Comparison of ENCODE assay signal across 17 cellular contexts in genomic region chr7:77580762-77581350, GRCh38. TPM values are rescaled to one million over a fixed set of nuclear protein-coding genes. Genes with fewer than 3 reads are reported as not detected.
DNase-seq lines count a peak whose midpoint lies in the region; ATAC-seq, FAIRE-seq and TF ChIP-seq lines count a peak whose summit lies in the region.
"Had no signal": no experiment of that assay in that cellular context is flagged by ENCODE, and none has a peak within 500 bp of the region (broad histone marks: within the 10 kb centered on the region; RNA-seq: fewer than 3 reads in every experiment).

No MANE protein-coding gene starts in this region.

- DNase-seq in A549 (ENCODE audit: low read depth in 1 of 2, low spot score in 1 of 2) (no peak), GM03348 (ENCODE audit: low spot score) (peak; percentile 10), NCI-H2196 treated with DMSO at 0.1 percent for 48 hours (lab: John Stamatoyannopoulos, UW; ENCODE audit: unreplicated experiment) (peak; percentile 37), fibroblast of pulmonary artery (ENCODE audit: low read depth) (peak; percentile 18), BE2C (no peak), mesenteric fat pad (ENCODE audit: low spot score) (no peak), NOMO-1 treated with DMSO at 0.1 percent for 48 hours (lab: John Stamatoyannopoulos, UW; ENCODE audit: unreplicated experiment) (no peak)
- DNase-seq: anterior cingulate cortex; left ventricle myocardium superior; naive B cell; NCI-H446 treated with DMSO at 0.1 percent for 48 hours; right lobe of liver; stimulated activated CD4-positive, alpha-beta T cell treated with anti-CD3 and anti-CD28 coated beads, Interleukin-4, amount 100 ng/mL, for 1 hour had no signal

- POLR2A ChIA-PET in A549 (lab: Yijun Ruan, JAX): interaction anchor here (1.1 kb wide), 1 partner anchor 43 kb away, joined by 3 read pairs; the partner anchor contains the start of gene PTPN12

- ATAC-seq in A549 (peak in 1 of 2 experiments; percentile 53; a peak in 2 of 6 replicates), GM19328 (IDR thresholded peaks at IDR 0.05; ENCODE audit: unreplicated experiment) (no peak)
- ATAC-seq: activated T-helper 17 cell treated with anti-CD3 and anti-CD28 coated beads, Interleukin-2, amount 50 U/mL, for 72 hours; left ventricle myocardium superior; Panc1; right lobe of liver had no signal

- peaks cover 8% of the 10 kb centered on the region for H3K36me3 ChIP-seq in BE2C

- TF ChIP-seq POLR2A in A549 (IDR thresholded peaks at IDR 0.05; ENCODE audit: low read length): no peak

- H3K27me3 ChIP-seq in BE2C: no peaks in the 10 kb centered on the region
- H3K27me3 ChIP-seq: right lobe of liver had no signal

- TF ChIP-seq CTCF in A549 (IDR thresholded peaks at IDR 0.05) (no peak), fibroblast of pulmonary artery (IDR thresholded peaks at IDR 0.05; ENCODE audit: low read length, missing control alignments) (no peak), BE2C (IDR thresholded peaks at IDR 0.05; ENCODE audit: low read depth, low read length) (no peak)

- peak overlapping the region; percentile 3; the same call in 1 of the 3 replicates for H3K4me2 ChIP-seq in A549

- no peak overlapping the region for H3K4me3 ChIP-seq in A549
- no peak overlapping the region for H3K4me3 ChIP-seq in fibroblast of pulmonary artery (replicated peaks; ENCODE audit: low read depth, low read length)
- H3K4me3 ChIP-seq in BE2C (ENCODE audit: low read depth, low read length): no peak overlapping the region
- H3K4me3 ChIP-seq: right lobe of liver, thoracic aorta had no signal

- no peaks in the 10 kb centered on the region for H3K9me3 ChIP-seq in A549
- H3K9me3 ChIP-seq in BE2C: no peaks in the 10 kb centered on the region
- H3K9me3 ChIP-seq: right lobe of liver, thoracic aorta had no signal

- no peak overlapping the region for H3K27ac ChIP-seq in A549
- H3K27ac ChIP-seq: right lobe of liver, thoracic aorta had no signal

- 76% methylated on average over 4 of the region's 4 CpGs for WGBS in A549 (ENCODE audit: missing lambda C conversion rate)

- H3K4me1 ChIP-seq in A549: peaks cover 22% of the 10 kb centered on the region
- no peaks in the 10 kb centered on the region for H3K4me1 ChIP-seq in BE2C
- H3K4me1 ChIP-seq: right lobe of liver had no signal

- TF ChIP-seq EP300 in A549 (IDR thresholded peaks at IDR 0.05): no peak

- CTCF ChIA-PET in A549 (lab: Yijun Ruan, JAX): interaction anchor here (1.0 kb wide), 1 partner anchor 14 kb away, joined by 3 read pairs; no protein-coding TSS in a partner anchor

- TF ChIP-seq RAD21 in A549 (conservative IDR thresholded peaks at IDR 0.05 in 1 of 2, IDR thresholded peaks at IDR 0.05 in 1 of 2): no peak

- FAIRE-seq in A549 (lab: Jason Lieb, UNC): no peak

TF ChIP-seq in A549, 52 proteins besides CTCF, POLR2A, EP300 and RAD21:
- TF ChIP-seq CEBPB (IDR thresholded peaks at IDR 0.05) (peak; percentile 56 to 73; a peak in 3 of 4 replicates), REST (IDR thresholded peaks at IDR 0.05) (no peak), EHF (CRISPR knock-in tag; IDR thresholded peaks at IDR 0.05) (no peak)

RNA-seq across cellular contexts. Expression of gene PTPN12, which starts 43.8 kb away (rescaled TPM):
- polyA plus RNA-seq in A549 (2011; rRNA removed) (105 and 149 TPM in 2 replicates), A549 (2017; fragmentation: RNase III; extraction: RNeasy Plus Mini Kit Qiagen cat#74134 plus additional on column Dnase treatment) (70.4 to 83.1 TPM (median 76.3 TPM) in 3 replicates)
- 21.5 and 22.9 TPM in 2 replicates for polyA plus RNA-seq in A549 (2012; cell fraction: cytosol; rRNA removed)
- 9.2 and 10.1 TPM in 2 replicates for polyA plus RNA-seq in A549 (2012; cell fraction: nucleus; rRNA removed)
- polyA minus RNA-seq in A549 (2011; rRNA and poly(A)+ RNA removed): 55.8 and 66.5 TPM in 2 replicates
- polyA plus RNA-seq in BE2C (2012; ENCODE audit: insufficient read depth, insufficient read length, low read depth): 48.6 TPM
- total RNA-seq in mesenteric fat pad: 111 TPM

Comparison
In these comparisons a context has a peak if more than half of its experiments do, and no peak if none do; other contexts are left out.
1. DNase-seq: peak in GM03348 (single experiment), NCI-H2196 treated with DMSO at 0.1 percent for 48 hours (single experiment) and fibroblast of pulmonary artery (single experiment); none in A549 (0 of 2), BE2C (single experiment), mesenteric fat pad (single experiment) and NOMO-1 treated with DMSO at 0.1 percent for 48 hours (single experiment).